In genomic region chr2:216463148-216463547, GRCh38 we compare ENCODE assay signal across 1 cellular context.
TF ChIP-seq lines count a peak whose summit lies in the region.

No MANE protein-coding gene starts in this region.

TF ChIP-seq in IMR-90, 13 proteins besides CTCF, POLR2A, EP300 and RAD21:
- TF ChIP-seq USF2 (IDR thresholded peaks at IDR 0.05; ENCODE audit: low read depth, low read length) = no peak
- TF ChIP-seq MAZ (IDR thresholded peaks at IDR 0.05; ENCODE audit: borderline replicate concordance, low read depth, low read length) = no peak
- TF ChIP-seq RCOR1 (IDR thresholded peaks at IDR 0.05; ENCODE audit: insufficient replicate concordance, low read length) = peak; percentile 50
- no peak for TF ChIP-seq ELK1 (IDR thresholded peaks at IDR 0.05; ENCODE audit: borderline replicate concordance, low read depth, low read length)
